In genomic region chr1:9022773-9023172, GRCh38 we compare ENCODE assay signal across 18 cellular contexts. TPM values are rescaled to one million over a fixed set of nuclear protein-coding genes. Genes with fewer than 3 reads are reported as not detected.
DNase-seq lines count a peak whose midpoint lies in the region; ATAC-seq and TF ChIP-seq lines count a peak whose summit lies in the region.
"Had no signal": no experiment of that assay in that cellular context is flagged by ENCODE, and none has a peak within 500 bp of the region (broad histone marks: within the 10 kb centered on the region; RNA-seq: fewer than 3 reads in every experiment).

No MANE protein-coding gene starts in this region.

- H3T11ph ChIP-seq in H9 (ENCODE audit: low read length) = no peak overlapping the region

- H3K4me1 Mint-ChIP-seq in Caco-2 (ENCODE audit: low read depth, unreplicated experiment) = peaks cover 6% of the 10 kb centered on the region
- H3K4me1 Mint-ChIP-seq in H9 = peaks cover 0 to under 1% of the 10 kb centered on the region in 2 experiments; a peak in 1 of 4 replicates
- no peaks in the 10 kb centered on the region for H3K4me1 Mint-ChIP-seq in WTC11
- peaks cover 6% of the 10 kb centered on the region for H3K4me1 Mint-ChIP-seq in stimulated activated naive CD8-positive, alpha-beta T cell treated with anti-CD3 and anti-CD28 coated beads, Interleukin-15, amount 100 ng/mL, for 72 hours
- H3K4me1 Mint-ChIP-seq: CD4-positive, CD25-positive, alpha-beta regulatory T cell had no signal

- no peak overlapping the region for H2BK5ac ChIP-seq in H9 (ENCODE audit: insufficient read length, low read length)
- H2BK5ac ChIP-seq in neuronal stem cell (ENCODE audit: low read length) = no peak overlapping the region

- intact Hi-C loops in Caco-2 (cut with micrococcal nuclease; ENCODE audit: unreplicated experiment) = no loop called here

- no peak overlapping the region for H2AFZ ChIP-seq in H9 (ENCODE audit: low read length)
- no peak overlapping the region for H2AFZ ChIP-seq in neuronal stem cell (ENCODE audit: low read length)
- H2AFZ ChIP-seq: GM23248 had no signal

- no peak overlapping the region for H3K4me3 Mint-ChIP-seq in Caco-2 (ENCODE audit: unreplicated experiment)
- no peak overlapping the region for H3K4me3 Mint-ChIP-seq in H9
- no peak overlapping the region for H3K4me3 Mint-ChIP-seq in WTC11
- no peak overlapping the region for H3K4me3 Mint-ChIP-seq in stimulated activated naive CD8-positive, alpha-beta T cell treated with anti-CD3 and anti-CD28 coated beads, Interleukin-15, amount 100 ng/mL, for 72 hours
- H3K4me3 Mint-ChIP-seq: CD4-positive, CD25-positive, alpha-beta regulatory T cell had no signal

- POLR2A ChIA-PET in Caco-2 (lab: Charles Lee) (no interaction called here), WTC11 (lab: Charles Lee) (no interaction called here)

- H3K27ac Mint-ChIP-seq in Caco-2 (ENCODE audit: unreplicated experiment) (peak overlapping the region; percentile 32), H9 (0 out of 7 replicates have a peak overlapping the region, but pooled peaks of 1 of the 3 experiments have one; percentile 48), WTC11 (0 out of 2 replicates have a peak overlapping the region, but pooled peaks have one; percentile 57)
- no peak overlapping the region for H3K27ac Mint-ChIP-seq in stimulated activated naive CD8-positive, alpha-beta T cell treated with anti-CD3 and anti-CD28 coated beads, Interleukin-15, amount 100 ng/mL, for 72 hours
- H3K27ac Mint-ChIP-seq: CD4-positive, CD25-positive, alpha-beta regulatory T cell had no signal

- H3K14ac ChIP-seq in H9 (ENCODE audit: insufficient read depth, low read length) (no peak overlapping the region), neuronal stem cell (ENCODE audit: low read length) (peak overlapping the region; percentile 71)

- no peak overlapping the region for H2AK5ac ChIP-seq in H9 (ENCODE audit: insufficient read length, low read length)
- no peak overlapping the region for H2AK5ac ChIP-seq in neuronal stem cell (ENCODE audit: low read depth, low read length)

- H3K9ac ChIP-seq in H9 (ENCODE audit: extremely low read depth, insufficient read length, low read length) = no peak overlapping the region
- H3K9ac ChIP-seq in neuronal stem cell (ENCODE audit: low read depth, low read length, poor library complexity) = no peak overlapping the region
- H3K9ac ChIP-seq: BLaER1, GM23248 had no signal

- H3K27me3 Mint-ChIP-seq in Caco-2 (ENCODE audit: insufficient read depth, unreplicated experiment) = no peaks in the 10 kb centered on the region
- H3K27me3 Mint-ChIP-seq in H9 (ENCODE audit: low read depth) = no peaks in the 10 kb centered on the region
- no peaks in the 10 kb centered on the region for H3K27me3 Mint-ChIP-seq in WTC11 (ENCODE audit: low read depth)
- H3K27me3 Mint-ChIP-seq in stimulated activated naive CD8-positive, alpha-beta T cell treated with anti-CD3 and anti-CD28 coated beads, Interleukin-15, amount 100 ng/mL, for 72 hours = peaks cover 10% of the 10 kb centered on the region

- WGBS in H9 (ENCODE audit: extremely low coverage, insufficient read length, low lambda C conversion rate) = no CpG with 5 or more reads among the region's 10 CpGs
- WGBS in neuronal stem cell (ENCODE audit: extremely low coverage in 2 of 2, insufficient read length in 2 of 2, insufficient replicate concordance in 1 of 2), 2 donors = no CpG with 5 or more reads among the region's 10 CpGs

- H3K4me3 ChIP-seq in Caco-2 (ENCODE audit: low read depth, low read length) (no peak overlapping the region), neuronal stem cell (ENCODE audit: low read length in 2 of 2) (no peak overlapping the region)
- H3K4me3 ChIP-seq: BLaER1, GM23248, HAP-1 had no signal

- no peak overlapping the region for H3K23ac ChIP-seq in H9 (ENCODE audit: insufficient read length, low read depth, low read length)
- no peak overlapping the region for H3K23ac ChIP-seq in neuronal stem cell (ENCODE audit: low read depth, low read length, poor library complexity)

- ATAC-seq in WTC11 = no peak
- no peak for ATAC-seq in HG03196 (IDR thresholded peaks at IDR 0.05; ENCODE audit: unreplicated experiment)
- ATAC-seq in stimulated activated naive CD8-positive, alpha-beta T cell treated with anti-CD3 and anti-CD28 coated beads, Interleukin-15, amount 100 ng/mL, for 72 hours = no peak

- H3K9me3 ChIP-seq in Caco-2 (no peaks in the 10 kb centered on the region), H9 (ENCODE audit: control insufficient read depth, low read depth, low read length) (no peaks in the 10 kb centered on the region), neuronal stem cell (replicated peaks in 1 of 2; ENCODE audit: control insufficient read depth in 2 of 2, insufficient read depth in 1 of 2, low read depth in 1 of 2, low read length in 2 of 2) (no peaks in the 10 kb centered on the region)
- H3K9me3 ChIP-seq: BLaER1, HAP-1 had no signal

- DNase-seq in Caco-2 (no peak), H9 (no peak), WTC11 (ENCODE audit: low spot score) (no peak), neuronal stem cell (ENCODE audit: low spot score) (no peak), OCI-M2 (lab: John Stamatoyannopoulos, UW; ENCODE audit: unreplicated experiment) (no peak)
- no peak for DNase-seq in stimulated activated naive CD8-positive, alpha-beta T cell treated with anti-CD3 and anti-CD28 coated beads, Interleukin-15, amount 100 ng/mL, for 72 hours
- DNase-seq: 8988T; AML-193; Calu3; CD4-positive, CD25-positive, alpha-beta regulatory T cell; DMS 273 treated with DMSO at 0.1 percent for 48 hours; GM23248; IMR-90; KG1 had no signal

- H3K27me3 ChIP-seq in Caco-2 (replicated peaks; ENCODE audit: control insufficient read depth, insufficient read depth, low read length) = no peaks in the 10 kb centered on the region
- H3K27me3 ChIP-seq in H9 (ENCODE audit: insufficient read depth, low read length) = no peaks in the 10 kb centered on the region
- H3K27me3 ChIP-seq in neuronal stem cell (ENCODE audit: control insufficient read depth in 3 of 3, insufficient read depth in 3 of 3, low read depth in 1 of 3, low read length in 3 of 3) = peaks cover 0 to 9% (median 0%) of the 10 kb centered on the region in 3 experiments
- H3K27me3 ChIP-seq: BLaER1 had no signal

- no peak overlapping the region for H3K4me2 ChIP-seq in H9 (ENCODE audit: insufficient read depth, insufficient read length, low read length)
- H3K4me2 ChIP-seq in neuronal stem cell (ENCODE audit: insufficient read depth, low read length, poor library complexity, severe bottlenecking) = no peak overlapping the region
- H3K4me2 ChIP-seq: BLaER1 had no signal

- H4K91ac ChIP-seq in H9 (ENCODE audit: insufficient read length, low read depth, low read length) (no peak overlapping the region), neuronal stem cell (ENCODE audit: low read depth, low read length, poor library complexity) (no peak overlapping the region)

- no peak overlapping the region for H3K18ac ChIP-seq in H9 (ENCODE audit: insufficient read length, low read depth, low read length)
- H3K18ac ChIP-seq in neuronal stem cell (ENCODE audit: low read length) = peak overlapping the region; percentile 48

- no peaks in the 10 kb centered on the region for H3K79me2 ChIP-seq in H9 (ENCODE audit: insufficient read depth, low read length)

- no peak overlapping the region for H3K56ac ChIP-seq in H9 (ENCODE audit: insufficient read length, low read depth, low read length)

- H2BK12ac ChIP-seq in H9 (ENCODE audit: insufficient read length, low read depth, low read length) (no peak overlapping the region), neuronal stem cell (ENCODE audit: low read length) (no peak overlapping the region)

- H2BK20ac ChIP-seq in H9 (ENCODE audit: low read depth, low read length, poor library complexity, severe bottlenecking) = no peak overlapping the region

- H3K79me1 ChIP-seq in H9 (ENCODE audit: insufficient read depth, low read depth, low read length, poor library complexity, severe bottlenecking) (no peaks in the 10 kb centered on the region), neuronal stem cell (ENCODE audit: low read depth, low read length) (no peaks in the 10 kb centered on the region)

- no TSS peak for BruUV-seq in Caco-2 (replicated peaks; lab: Mats Ljungman, UMichigan)

- H3K36me3 ChIP-seq in Caco-2 (ENCODE audit: control insufficient read depth, insufficient read depth, low read length) (no peaks in the 10 kb centered on the region), neuronal stem cell (replicated peaks in 1 of 2; ENCODE audit: control insufficient read depth in 2 of 2, insufficient read depth in 2 of 2, low read length in 2 of 2) (no peaks in the 10 kb centered on the region)
- H3K36me3 ChIP-seq: BLaER1, HAP-1 had no signal

- H3K27ac ChIP-seq in H9 (ENCODE audit: insufficient read length, low read depth, low read length) (no peak overlapping the region), neuronal stem cell (replicated peaks; ENCODE audit: low read length) (no peak overlapping the region)
- H3K27ac ChIP-seq: BLaER1, GM23248 had no signal

- no peak overlapping the region for H2BK120ac ChIP-seq in H9 (ENCODE audit: low read depth, low read length, poor library complexity, severe bottlenecking)
- H2BK120ac ChIP-seq in neuronal stem cell (ENCODE audit: low read depth, low read length) = no peak overlapping the region

- no peak overlapping the region for H4K5ac ChIP-seq in H9 (ENCODE audit: insufficient read length, low read depth, low read length)

- H2BK15ac ChIP-seq in H9 (ENCODE audit: low read depth, low read length) (no peak overlapping the region), neuronal stem cell (ENCODE audit: low read length) (no peak overlapping the region)

- H3K4me1 ChIP-seq in Caco-2 = peaks cover 32% of the 10 kb centered on the region
- H3K4me1 ChIP-seq in H9 (ENCODE audit: insufficient read depth, low read length) = no peaks in the 10 kb centered on the region
- no peaks in the 10 kb centered on the region for H3K4me1 ChIP-seq in neuronal stem cell (ENCODE audit: control insufficient read depth in 2 of 2, insufficient read depth in 1 of 2, low read depth in 1 of 2, low read length in 2 of 2)
- H3K4me1 ChIP-seq: HAP-1 had no signal

- no peaks in the 10 kb centered on the region for H3K36me3 Mint-ChIP-seq in Caco-2 (ENCODE audit: insufficient read depth, unreplicated experiment)
- H3K36me3 Mint-ChIP-seq in H9 (ENCODE audit: insufficient read depth in 1 of 3, low read depth in 3 of 3) = no peaks in the 10 kb centered on the region; a peak in 1 of 7 replicates
- no peaks in the 10 kb centered on the region for H3K36me3 Mint-ChIP-seq in WTC11
- H3K36me3 Mint-ChIP-seq: CD4-positive, CD25-positive, alpha-beta regulatory T cell had no signal

- H3K4ac ChIP-seq in H9 (ENCODE audit: low read depth, low read length) (no peak overlapping the region), neuronal stem cell (ENCODE audit: low read length) (no peak overlapping the region)

- no peaks in the 10 kb centered on the region for H3K23me2 ChIP-seq in H9 (ENCODE audit: insufficient read length, low read depth, low read length, poor library complexity, severe bottlenecking)

- H4K8ac ChIP-seq in H9 (replicated peaks; ENCODE audit: insufficient read length, low read depth, low read length) (no peak overlapping the region), neuronal stem cell (ENCODE audit: low read depth, low read length) (no peak overlapping the region)

- no peak for TF ChIP-seq CTCF in Caco-2 (IDR thresholded peaks at IDR 0.05; ENCODE audit: insufficient read depth in 1 of 2, low read depth in 1 of 2, low read length in 1 of 2, severe bottlenecking in 1 of 2, unreplicated experiment in 1 of 2)
- TF ChIP-seq CTCF in H9 (conservative IDR thresholded peaks at IDR 0.05) = peak; percentile 27; the same call in 1 of the 3 replicates
- TF ChIP-seq CTCF in WTC11 (IDR thresholded peaks at IDR 0.05) = no peak

- no peaks in the 10 kb centered on the region for H4K20me1 ChIP-seq in H9 (ENCODE audit: control insufficient read depth, insufficient read depth, insufficient read length)
- H4K20me1 ChIP-seq: BLaER1 had no signal

- H3K9me3 Mint-ChIP-seq in Caco-2 (ENCODE audit: unreplicated experiment) = no peaks in the 10 kb centered on the region
- H3K9me3 Mint-ChIP-seq in H9 = no peaks in the 10 kb centered on the region
- H3K9me3 Mint-ChIP-seq in WTC11 = no peaks in the 10 kb centered on the region
- no peaks in the 10 kb centered on the region for H3K9me3 Mint-ChIP-seq in stimulated activated naive CD8-positive, alpha-beta T cell treated with anti-CD3 and anti-CD28 coated beads, Interleukin-15, amount 100 ng/mL, for 72 hours

- CTCF ChIA-PET in Caco-2 (lab: Charles Lee) = interaction anchor here (0.6 to 1.2 kb wide), 4 partner anchors 16 to 79 kb away, joined by 3 to 4 read pairs (median 4); no protein-coding TSS in a partner anchor
- CTCF ChIA-PET in WTC11 (lab: Charles Lee) = interaction anchor here (0.6 to 3.6 kb wide), 7 partner anchors 8 to 212 kb away, joined by 3 to 29 read pairs (median 4); partner anchors contain the start of gene H6PD

RNA-seq across cellular contexts. Expression of gene SLC2A7, which starts 3.5 kb away (rescaled TPM):
- total RNA-seq in Caco-2 (2022) (not detected in 2 replicates), H9 (2021) (not detected in 2 replicates), WTC11 (2021) (not detected in 3 replicates)
- polyA plus RNA-seq in neuronal stem cell (2013, experiment 1 of 2) = not detected
- polyA plus RNA-seq in neuronal stem cell (2013, experiment 2 of 2) = not detected
- total RNA-seq: Calu3; CD4-positive, CD25-positive, alpha-beta regulatory T cell; G401; GM23248; IMR-90 had no signal
- polyA plus RNA-seq: CD4-positive, CD25-positive, alpha-beta regulatory T cell; GM23248; IMR-90 had no signal

RNA-seq across cellular contexts. Expression of gene SLC2A5, which starts 46.7 kb away (rescaled TPM):
- total RNA-seq in Caco-2 (2022) (0.70 and 1.1 TPM in 2 replicates), H9 (2021) (not detected in 2 replicates), WTC11 (2021) (0.04 to 0.18 TPM (median 0.07 TPM) in 3 replicates)
- polyA plus RNA-seq in neuronal stem cell (2013, experiment 1 of 2) = not detected
- not detected for polyA plus RNA-seq in neuronal stem cell (2013, experiment 2 of 2)

Comparison
In these comparisons a context has a peak if more than half of its experiments do, and no peak if none do; other contexts are left out.
1. H3K27ac Mint-ChIP-seq: peak in Caco-2 (single experiment) and WTC11 (single experiment); none in stimulated activated naive CD8-positive, alpha-beta T cell treated with anti-CD3 and anti-CD28 coated beads, Interleukin-15, amount 100 ng/mL, for 72 hours (0 of 2).